8 cellular contexts compared by ENCODE assay signal in the genomic region with DNA sequence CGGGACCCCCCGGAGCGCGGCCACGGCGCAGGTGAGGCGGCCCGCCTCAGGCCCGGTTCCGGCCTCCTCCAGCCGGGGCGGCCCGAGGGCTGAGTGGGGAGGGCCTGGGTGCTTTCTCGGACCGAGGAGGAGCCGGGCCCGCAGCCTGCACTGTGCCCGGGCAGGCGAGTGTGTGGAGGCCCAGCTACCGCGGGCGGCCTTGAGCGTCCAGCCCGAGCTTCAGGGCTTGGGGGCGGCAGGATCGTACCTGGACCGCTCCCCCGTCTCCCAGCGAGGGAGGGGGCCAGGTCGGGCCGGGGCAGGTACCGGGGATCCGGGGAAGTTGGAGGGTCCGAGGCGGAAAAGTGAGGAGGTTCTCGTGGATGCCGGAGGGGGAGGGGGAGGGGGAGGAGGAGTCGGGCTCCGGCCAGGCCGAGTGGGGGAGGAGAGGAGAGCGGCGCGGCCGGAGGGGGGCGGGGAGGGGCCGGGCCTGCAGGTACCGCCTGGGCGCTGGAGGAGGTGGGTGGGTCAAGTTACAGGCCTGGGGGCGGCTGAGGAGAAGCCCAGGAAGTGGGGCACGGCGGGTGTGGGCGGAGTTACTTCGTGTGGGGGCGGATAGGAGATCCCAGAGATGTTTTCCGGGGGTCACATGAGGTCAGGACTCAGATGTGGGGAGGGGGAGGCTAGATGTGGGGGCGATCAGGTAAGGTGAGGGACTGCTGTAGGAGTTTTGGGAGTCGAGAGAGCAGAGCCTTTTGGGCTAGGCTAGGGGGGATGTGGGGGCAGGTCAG. TPM values are rescaled to one million over a fixed set of nuclear protein-coding genes. Genes with fewer than 3 reads are reported as not detected.
A peak's percentile ranks its signal among the peaks of the same experiment; 100 is the strongest.
DNase-seq lines count a peak whose midpoint lies in the region; ATAC-seq and TF ChIP-seq lines count a peak whose summit lies in the region.

No MANE protein-coding gene starts in this region.

- H3K27ac ChIP-seq in Karpas-422 (ENCODE audit: low read length): peak overlapping the region; percentile 91
- peak overlapping the region; percentile 76 for H3K27ac ChIP-seq in neutrophil

- DNase-seq in AG08395 (ENCODE audit: low spot score): peak; percentile 40
- DNase-seq in GM13976 (ENCODE audit: low spot score): peak; percentile 82
- peak; percentile 92 for DNase-seq in Karpas-422
- DNase-seq in activated CD4-positive, alpha-beta T cell treated with anti-CD3 and anti-CD28 coated beads, Interleukin-2, amount 50 U/mL, for 48 hours: peak; percentile 55 to 63
- DNase-seq in fibroblast of mammary gland (ENCODE audit: low read depth): peak; percentile 27
- no peak for DNase-seq in HT-29 (ENCODE audit: low spot score)

- H3K4me2 ChIP-seq in Karpas-422 (ENCODE audit: low read depth, low read length, poor library complexity, severe bottlenecking): peak overlapping the region; percentile 81

- peaks cover 45% of the 10 kb centered on the region for H4K20me1 ChIP-seq in Karpas-422 (ENCODE audit: insufficient read depth, low read depth, low read length)

- peak overlapping the region; percentile 100 for H3K9ac ChIP-seq in Karpas-422 (ENCODE audit: low read length)

- H3K4me1 ChIP-seq in Karpas-422 (ENCODE audit: low read length) (peaks cover 44% of the 10 kb centered on the region), neutrophil (ENCODE audit: control insufficient read depth in 1 of 2, insufficient read depth in 1 of 2, low read depth in 1 of 2, low read length in 1 of 2) (peaks cover 40 to 42% of the 10 kb centered on the region in 2 experiments)

- H3K79me2 ChIP-seq in Karpas-422 (ENCODE audit: low read length): peaks cover 71% of the 10 kb centered on the region

- no peaks in the 10 kb centered on the region for H3K36me3 ChIP-seq in Karpas-422 (ENCODE audit: insufficient read depth, low read length)
- peaks cover 6% of the 10 kb centered on the region for H3K36me3 ChIP-seq in neutrophil

- H3K27me3 ChIP-seq in Karpas-422 (ENCODE audit: low read length) (no peaks in the 10 kb centered on the region), neutrophil (no peaks in the 10 kb centered on the region)

- H3K9me3 ChIP-seq in Karpas-422 (ENCODE audit: low read length) (no peaks in the 10 kb centered on the region), neutrophil (no peaks in the 10 kb centered on the region)

- no peak overlapping the region for H2AFZ ChIP-seq in Karpas-422 (ENCODE audit: low read length)

- peak overlapping the region; percentile 98 for H3K4me3 ChIP-seq in Karpas-422 (ENCODE audit: low read length)
- H3K4me3 ChIP-seq in fibroblast of mammary gland (ENCODE audit: control insufficient read depth, low read depth, low read length): peak overlapping the region; percentile 79
- H3K4me3 ChIP-seq in neutrophil (ENCODE audit: low read depth in 1 of 2, low read length in 1 of 2): peak overlapping the region; percentile 79 to 80

- ATAC-seq in GM18511 (IDR thresholded peaks at IDR 0.05; ENCODE audit: unreplicated experiment): no peak

- no peak for TF ChIP-seq CTCF in GM13976 (IDR thresholded peaks at IDR 0.05; ENCODE audit: borderline replicate concordance, control extremely low read depth, extremely low read depth, insufficient read depth, missing control alignments)
- TF ChIP-seq CTCF in fibroblast of mammary gland (conservative IDR thresholded peaks at IDR 0.05; ENCODE audit: control insufficient read depth, insufficient read depth, low read depth, low read length): no peak
- TF ChIP-seq CTCF in neutrophil (IDR thresholded peaks at IDR 0.05): no peak

- H3K9me2 ChIP-seq in Karpas-422 (replicated peaks; ENCODE audit: insufficient read depth, low read length): no peaks in the 10 kb centered on the region

- in situ Hi-C loops in GM13976 (cut with MboI; ENCODE audit: low sequenced_read_pairs, unreplicated experiment): no loop called here

RNA-seq across cellular contexts. Expression of a gene that starts 0.5 kb away (rescaled TPM):
- 28.0 and 76.4 TPM in 2 replicates for total RNA-seq in Karpas-422 (2014; rRNA removed; shearing (Covaris generic); ENCODE audit: low replicate concordance)
- total RNA-seq in HT-29 (2014; rRNA removed; shearing (Covaris generic)): 130 and 133 TPM in 2 replicates

RNA-seq across cellular contexts. Expression of a gene that starts 2.1 kb away (rescaled TPM):
- 35.9 and 69.7 TPM in 2 replicates for total RNA-seq in Karpas-422 (2014; rRNA removed; shearing (Covaris generic); ENCODE audit: low replicate concordance)
- total RNA-seq in HT-29 (2014; rRNA removed; shearing (Covaris generic)): 52.8 and 59.8 TPM in 2 replicates

RNA-seq across cellular contexts. Expression of a gene that starts 16.0 kb away (rescaled TPM):
- 99.1 and 285 TPM in 2 replicates for total RNA-seq in Karpas-422 (2014; rRNA removed; shearing (Covaris generic); ENCODE audit: low replicate concordance)
- 1.8 and 2.5 TPM in 2 replicates for total RNA-seq in HT-29 (2014; rRNA removed; shearing (Covaris generic))

RNA-seq across cellular contexts. Expression of a gene that starts 31.6 kb away (rescaled TPM):
- 47.0 and 103 TPM in 2 replicates for total RNA-seq in Karpas-422 (2014; rRNA removed; shearing (Covaris generic); ENCODE audit: low replicate concordance)
- total RNA-seq in HT-29 (2014; rRNA removed; shearing (Covaris generic)): 86.0 and 102 TPM in 2 replicates

RNA-seq across cellular contexts. Expression of a gene that starts 31.6 kb away (rescaled TPM):
- total RNA-seq in Karpas-422 (2014; rRNA removed; shearing (Covaris generic); ENCODE audit: low replicate concordance): 7.3 and 15.9 TPM in 2 replicates
- total RNA-seq in HT-29 (2014; rRNA removed; shearing (Covaris generic)): 144 and 159 TPM in 2 replicates

Comparison
In these comparisons a context has a peak if more than half of its experiments do, and no peak if none do; other contexts are left out.
1. RNA of a gene that starts 16.0 kb away (total RNA-seq): 99.1 to 285 TPM in Karpas-422; 1.8 to 2.5 TPM in HT-29; every median in the first group is over 10 times any median in the second.
2. Peak in every context shown above with its lines, with median percentiles within 50 percentile points of each other: H3K4me3 ChIP-seq.